In genomic region chr10:75034714-75035258, GRCh38 we compare ENCODE assay signal across 20 cellular contexts.
DNase-seq lines count a peak whose midpoint lies in the region; ATAC-seq and TF ChIP-seq lines count a peak whose summit lies in the region.
"Had no signal": no experiment of that assay in that cellular context is flagged by ENCODE, and none has a peak within 500 bp of the region (broad histone marks: within the 10 kb centered on the region; RNA-seq: fewer than 3 reads in every experiment).

No MANE protein-coding gene starts in this region.

- H3K4me2 ChIP-seq in PC-3 (ENCODE audit: low read length) = no peak overlapping the region
- no peak overlapping the region for H3K4me2 ChIP-seq in MM.1S (ENCODE audit: low read depth, low read length)
- H3K4me2 ChIP-seq: neural progenitor cell had no signal

- H3K27me3 ChIP-seq in PC-3 (ENCODE audit: low read length) (no peaks in the 10 kb centered on the region), MM.1S (replicated peaks; ENCODE audit: insufficient read depth, low read length) (no peaks in the 10 kb centered on the region)
- H3K27me3 ChIP-seq: breast epithelium, neural progenitor cell, SJSA1, spleen, suprapubic skin had no signal

- no peak overlapping the region for H3K4me3 ChIP-seq in PC-3 (ENCODE audit: low read length)
- H3K4me3 ChIP-seq in coronary artery = no peak overlapping the region
- H3K4me3 ChIP-seq in MM.1S (ENCODE audit: low read length) = no peak overlapping the region
- H3K4me3 ChIP-seq: breast epithelium, neural progenitor cell, SJSA1, spleen, suprapubic skin had no signal

- H2AFZ ChIP-seq in PC-3 (ENCODE audit: low read length) (no peak overlapping the region), MM.1S (ENCODE audit: low read length) (no peak overlapping the region)
- H2AFZ ChIP-seq: neural progenitor cell had no signal

- H3K4me1 ChIP-seq in PC-3 (ENCODE audit: insufficient read depth, low read length) (peaks cover 8% of the 10 kb centered on the region), MM.1S (ENCODE audit: low read length) (no peaks in the 10 kb centered on the region)
- H3K4me1 ChIP-seq: breast epithelium, neural progenitor cell, SJSA1, suprapubic skin had no signal

- H3F3A ChIP-seq in PC-3 (ENCODE audit: low read length, unreplicated experiment) (no peaks in the 10 kb centered on the region), MM.1S (ENCODE audit: insufficient read depth, low read length) (no peaks in the 10 kb centered on the region)

- CTCF ChIA-PET in PC-3 (lab: Charles Lee) = interaction anchor here (0.6 to 1.0 kb wide), 2 partner anchors 64 to 1391 kb away, joined by 3 to 6 read pairs; no protein-coding TSS in a partner anchor

- H4K20me1 ChIP-seq in PC-3 (ENCODE audit: low read length) = no peaks in the 10 kb centered on the region
- no peaks in the 10 kb centered on the region for H4K20me1 ChIP-seq in MM.1S (ENCODE audit: insufficient read depth, low read length)

- H3K9ac ChIP-seq in PC-3 (ENCODE audit: low read length) = no peak overlapping the region
- H3K9ac ChIP-seq in MM.1S (ENCODE audit: low read length) = no peak overlapping the region
- H3K9ac ChIP-seq: neural progenitor cell had no signal

- H3K9me2 ChIP-seq in PC-3 (replicated peaks; ENCODE audit: low read length) (no peaks in the 10 kb centered on the region), MM.1S (replicated peaks; ENCODE audit: insufficient read depth, low read length) (no peaks in the 10 kb centered on the region)

- peaks cover 9 to 21% of the 10 kb centered on the region in 2 donors for H3K36me3 Mint-ChIP-seq in activated naive CD4-positive, alpha-beta T cell treated with anti-CD3 and anti-CD28 coated beads, Interleukin-2, amount 50 U/mL, for 72 hours
- H3K36me3 Mint-ChIP-seq in stimulated activated memory B cell treated with anti-CD40 and anti-IgM and Interleukin-4, amounts not matched to agents 10 μg/mL and 1 μg/mL and 100 μg/mL, for 72 hours = peaks cover 29% of the 10 kb centered on the region

- H3K36me3 ChIP-seq in PC-3 (ENCODE audit: low read depth, low read length) = peaks cover 13% of the 10 kb centered on the region
- no peaks in the 10 kb centered on the region; the same call in none of the 2 replicates for H3K36me3 ChIP-seq in MM.1S (replicated peaks; ENCODE audit: insufficient read depth, low read length)
- H3K36me3 ChIP-seq: breast epithelium, neural progenitor cell had no signal

- no peaks in the 10 kb centered on the region for H3K27me3 Mint-ChIP-seq in stimulated activated memory B cell treated with anti-CD40 and anti-IgM and Interleukin-4, amounts not matched to agents 10 μg/mL and 1 μg/mL and 100 μg/mL, for 72 hours
- H3K27me3 Mint-ChIP-seq: activated B cell treated with CpG ODN at 0.5 μM for 24 hours; dendritic cell treated with granulocyte-macrophage colony-stimulating factor and Interleukin-4, amounts not matched to agents 40 ng/mL and 50 ng/mL, for 4 days had no signal

- peaks cover 41% of the 10 kb centered on the region for H3K4me1 Mint-ChIP-seq in stimulated activated memory B cell treated with anti-CD40 and anti-IgM and Interleukin-4, amounts not matched to agents 10 μg/mL and 1 μg/mL and 100 μg/mL, for 72 hours
- H3K4me1 Mint-ChIP-seq: neural progenitor cell had no signal

- H3K4me3 Mint-ChIP-seq in stimulated activated memory B cell treated with anti-CD40 and anti-IgM and Interleukin-4, amounts not matched to agents 10 μg/mL and 1 μg/mL and 100 μg/mL, for 72 hours = no peak overlapping the region
- H3K4me3 Mint-ChIP-seq: activated B cell treated with CpG ODN at 0.5 μM for 24 hours; dendritic cell treated with granulocyte-macrophage colony-stimulating factor and Interleukin-4, amounts not matched to agents 40 ng/mL and 50 ng/mL, for 4 days; neural progenitor cell had no signal

- intact Hi-C loops in PC-3 (cut with micrococcal nuclease) = no loop called here

- no peaks in the 10 kb centered on the region for H3K9me3 ChIP-seq in PC-3 (ENCODE audit: low read length)
- H3K9me3 ChIP-seq in MM.1S (replicated peaks; ENCODE audit: insufficient read depth, low read length) = no peaks in the 10 kb centered on the region
- H3K9me3 ChIP-seq: breast epithelium, SJSA1, spleen, suprapubic skin had no signal

- POLR2A ChIA-PET in PC-3 (lab: Charles Lee; ENCODE audit: unreplicated experiment) = interaction anchor here (0.6 kb wide), 1 partner anchor 351 kb away, joined by 4 read pairs; no protein-coding TSS in a partner anchor

- no peak for ATAC-seq in activated naive CD4-positive, alpha-beta T cell treated with anti-CD3 and anti-CD28 coated beads, Interleukin-2, amount 50 U/mL, for 72 hours
- ATAC-seq in PC-3 = no peak
- no peak for ATAC-seq in stimulated activated memory B cell treated with anti-CD40 and anti-IgM and Interleukin-4, amounts not matched to agents 10 μg/mL and 1 μg/mL and 100 μg/mL, for 72 hours
- ATAC-seq in HG03039 (IDR thresholded peaks at IDR 0.05; ENCODE audit: unreplicated experiment) = no peak

- H3K27ac Mint-ChIP-seq in activated naive CD4-positive, alpha-beta T cell treated with anti-CD3 and anti-CD28 coated beads, Interleukin-2, amount 50 U/mL, for 72 hours = peak overlapping the region; percentile 86 to 90
- peak overlapping the region; percentile 78 for H3K27ac Mint-ChIP-seq in stimulated activated memory B cell treated with anti-CD40 and anti-IgM and Interleukin-4, amounts not matched to agents 10 μg/mL and 1 μg/mL and 100 μg/mL, for 72 hours
- H3K27ac Mint-ChIP-seq: activated B cell treated with CpG ODN at 0.5 μM for 24 hours; dendritic cell treated with granulocyte-macrophage colony-stimulating factor and Interleukin-4, amounts not matched to agents 40 ng/mL and 50 ng/mL, for 4 days; neural progenitor cell had no signal

- no peak for DNase-seq in activated naive CD4-positive, alpha-beta T cell treated with anti-CD3 and anti-CD28 coated beads, Interleukin-2, amount 50 U/mL, for 72 hours (ENCODE audit: low spot score in 2 of 2)
- DNase-seq in activated naive CD4-positive, alpha-beta T cell treated with anti-CD3 and anti-CD28 coated beads, Interleukin-2, amount 50 U/mL, for 16 hours = no peak
- DNase-seq in PC-3 (no peak), coronary artery (ENCODE audit: low spot score) (peak; percentile 28), MM.1S (no peak)
- DNase-seq: activated B cell treated with CpG ODN at 0.5 μM for 24 hours, IMR-90, kidney glomerular epithelial cell, mesendoderm, NCI-H146, NCI-H2171 treated with DMSO at 0.1 percent for 48 hours, spleen had no signal

- H3K27ac ChIP-seq in PC-3 (ENCODE audit: low read length) (no peak overlapping the region), coronary artery (no peak overlapping the region), MM.1S (ENCODE audit: low read length) (no peak overlapping the region)
- H3K27ac ChIP-seq: breast epithelium, HL-60, neural progenitor cell, SJSA1, spleen, suprapubic skin had no signal

- no TSS peak for BruUV-seq in PC-3 (replicated peaks; lab: Mats Ljungman, UMichigan)

- TF ChIP-seq CTCF in PC-3 (conservative IDR thresholded peaks at IDR 0.05; ENCODE audit: low read depth, low read length) (peak; percentile 40), coronary artery (IDR thresholded peaks at IDR 0.05) (no peak), MM.1S (IDR thresholded peaks at IDR 0.05; ENCODE audit: low read length) (no peak)

- H3K79me2 ChIP-seq in PC-3 (ENCODE audit: low read length) (no peaks in the 10 kb centered on the region), MM.1S (ENCODE audit: low read length) (no peaks in the 10 kb centered on the region)

- H3K9me3 Mint-ChIP-seq in activated naive CD4-positive, alpha-beta T cell treated with anti-CD3 and anti-CD28 coated beads, Interleukin-2, amount 50 U/mL, for 72 hours = peaks cover 10 to 12% of the 10 kb centered on the region in 2 donors
- H3K9me3 Mint-ChIP-seq in stimulated activated memory B cell treated with anti-CD40 and anti-IgM and Interleukin-4, amounts not matched to agents 10 μg/mL and 1 μg/mL and 100 μg/mL, for 72 hours = no peaks in the 10 kb centered on the region
- H3K9me3 Mint-ChIP-seq: activated B cell treated with CpG ODN at 0.5 μM for 24 hours; dendritic cell treated with granulocyte-macrophage colony-stimulating factor and Interleukin-4, amounts not matched to agents 40 ng/mL and 50 ng/mL, for 4 days; neural progenitor cell had no signal
